Comparison of ENCODE assay signal across 10 cellular contexts in the genomic region with DNA sequence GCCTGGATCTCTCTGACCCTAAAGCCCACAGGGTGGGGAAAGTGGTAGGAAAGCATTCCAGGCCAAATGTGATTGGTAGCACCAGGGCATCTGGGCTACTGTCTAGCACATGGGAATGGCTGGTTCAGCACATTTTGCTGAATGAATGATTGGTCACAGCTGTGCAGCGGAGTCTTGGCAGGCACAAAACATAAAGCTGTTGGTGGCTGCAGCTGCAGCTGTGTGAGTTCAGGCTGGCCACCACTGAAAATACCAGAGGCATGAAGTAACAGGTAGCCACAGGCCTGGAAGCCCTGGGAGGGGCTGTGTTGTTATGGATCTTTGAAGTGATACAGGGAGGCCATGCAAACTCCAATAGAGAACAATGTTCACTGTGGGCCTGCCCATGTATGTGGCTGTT.
DNase-seq lines count a peak whose midpoint lies in the region; ATAC-seq and TF ChIP-seq lines count a peak whose summit lies in the region.
"Had no signal": no experiment of that assay in that cellular context is flagged by ENCODE, and none has a peak within 500 bp of the region (broad histone marks: within the 10 kb centered on the region; RNA-seq: fewer than 3 reads in every experiment).

No MANE protein-coding gene starts in this region.

- ATAC-seq in HG02885 (IDR thresholded peaks at IDR 0.05; ENCODE audit: poor library complexity, unreplicated experiment), result no peak

- H3K4me1 Mint-ChIP-seq in mesothelial cell of epicardium, result peaks cover 23% of the 10 kb centered on the region
- peaks cover 25% of the 10 kb centered on the region for H3K4me1 Mint-ChIP-seq in nephron progenitor cell

- H3K27ac Mint-ChIP-seq in mesothelial cell of epicardium (peak overlapping the region; percentile 33), nephron progenitor cell (no peak overlapping the region)
- H3K27ac Mint-ChIP-seq: activated naive CD8-positive, alpha-beta T cell had no signal

- DNase-seq in AG20443 (ENCODE audit: low spot score) (peak; percentile 91), NAMALWA (ENCODE audit: low spot score) (peak; percentile 24), epithelial cell of esophagus (ENCODE audit: low read depth) (peak; percentile 82), mesothelial cell of epicardium (ENCODE audit: low spot score in 2 of 2, unreplicated experiment in 2 of 2) (no peak), NCI-H2171 treated with DMSO at 0.1 percent for 48 hours (lab: John Stamatoyannopoulos, UW) (no peak), nephron progenitor cell (no peak)
- DNase-seq in activated effector memory CD4-positive, alpha-beta T cell treated with Interleukin-2 at 50 U/mL for 16 hours, result no peak
- DNase-seq: T-helper 2 cell had no signal

- H3K36me3 Mint-ChIP-seq in mesothelial cell of epicardium, result no peaks in the 10 kb centered on the region
- no peaks in the 10 kb centered on the region for H3K36me3 Mint-ChIP-seq in nephron progenitor cell (ENCODE audit: low read depth)
- H3K36me3 Mint-ChIP-seq: activated naive CD8-positive, alpha-beta T cell had no signal

- no peak overlapping the region for H3K4me3 Mint-ChIP-seq in mesothelial cell of epicardium
- H3K4me3 Mint-ChIP-seq in nephron progenitor cell, result no peak overlapping the region
- H3K4me3 Mint-ChIP-seq: activated naive CD8-positive, alpha-beta T cell had no signal

- TF ChIP-seq CTCF in epithelial cell of esophagus (IDR thresholded peaks at IDR 0.05; ENCODE audit: insufficient read depth, low read depth, low read length, missing control alignments) (no peak), mesothelial cell of epicardium (IDR thresholded peaks at IDR 0.05; ENCODE audit: unreplicated experiment) (no peak), nephron progenitor cell (IDR thresholded peaks at IDR 0.05) (no peak)

- H3K27me3 Mint-ChIP-seq in mesothelial cell of epicardium (ENCODE audit: low read depth) (no peaks in the 10 kb centered on the region), nephron progenitor cell (ENCODE audit: low read depth, poor library complexity) (no peaks in the 10 kb centered on the region)

- no peaks in the 10 kb centered on the region for H3K9me3 Mint-ChIP-seq in mesothelial cell of epicardium
- H3K9me3 Mint-ChIP-seq in nephron progenitor cell, result no peaks in the 10 kb centered on the region

- no peak overlapping the region for H3K4me3 ChIP-seq in epithelial cell of esophagus (ENCODE audit: low read length)

Comparison
In these comparisons a context has a peak if more than half of its experiments do, and no peak if none do; other contexts are left out.
1. DNase-seq: peak in AG20443 (single experiment), NAMALWA (single experiment) and epithelial cell of esophagus (single experiment); none in mesothelial cell of epicardium (0 of 2), activated effector memory CD4-positive, alpha-beta T cell treated with Interleukin-2 at 50 U/mL for 16 hours (single experiment), NCI-H2171 treated with DMSO at 0.1 percent for 48 hours (single experiment) and nephron progenitor cell (single experiment).